In the genomic region with DNA sequence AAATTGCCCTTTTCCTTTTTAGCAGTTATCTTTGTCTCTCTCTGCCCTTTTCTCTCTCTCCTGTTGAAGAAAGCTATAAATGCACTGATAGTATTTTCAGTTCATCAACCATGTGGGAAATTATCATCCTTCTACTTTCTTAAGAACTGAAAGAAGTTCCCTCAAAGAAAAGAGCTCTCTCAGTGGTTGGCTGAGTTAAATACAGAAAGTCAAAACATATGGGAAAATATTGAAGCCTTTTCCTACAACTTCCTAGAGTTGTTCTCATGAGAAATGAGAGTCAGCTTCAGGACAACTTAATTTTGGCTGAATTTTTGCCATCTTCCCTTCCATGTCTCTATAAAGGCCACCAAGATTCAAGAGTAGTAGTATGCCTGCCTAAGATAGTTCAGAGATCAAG, we compare ENCODE assay signal across 18 cellular contexts.
DNase-seq lines count a peak whose midpoint lies in the region; ATAC-seq and TF ChIP-seq lines count a peak whose summit lies in the region.
"Had no signal": no experiment of that assay in that cellular context is flagged by ENCODE, and none has a peak within 500 bp of the region (broad histone marks: within the 10 kb centered on the region; RNA-seq: fewer than 3 reads in every experiment).

No MANE protein-coding gene starts in this region.

- no peaks in the 10 kb centered on the region for H3K79me2 ChIP-seq in ACC112 (ENCODE audit: control insufficient read depth, insufficient read depth, low read length, unreplicated experiment)

- peaks cover 25% of the 10 kb centered on the region for H3K4me1 ChIP-seq in ACC112 (ENCODE audit: control insufficient read depth, insufficient read depth, low read length, unreplicated experiment)
- peaks cover 0 to 22% of the 10 kb centered on the region in 2 donors for H3K4me1 ChIP-seq in naive thymus-derived CD4-positive, alpha-beta T cell (ENCODE audit: control insufficient read depth in 2 of 2, insufficient read depth in 2 of 2, low read length in 2 of 2)
- H3K4me1 ChIP-seq: BE2C had no signal

- no peaks in the 10 kb centered on the region for H3K9me3 ChIP-seq in naive thymus-derived CD4-positive, alpha-beta T cell (ENCODE audit: control insufficient read depth in 2 of 3, low read length in 3 of 3)
- H3K9me3 ChIP-seq: BE2C had no signal

- H3K27me3 Mint-ChIP-seq in activated T-helper 17 cell treated with anti-CD3 and anti-CD28 coated beads, Interleukin-2, amount 50 U/mL, for 72 hours = no peaks in the 10 kb centered on the region
- peaks cover 0 to 34% (median 0%) of the 10 kb centered on the region in 5 donors for H3K27me3 Mint-ChIP-seq in naive thymus-derived CD4-positive, alpha-beta T cell
- H3K27me3 Mint-ChIP-seq in glutamatergic neuron (ENCODE audit: unreplicated experiment) = no peaks in the 10 kb centered on the region

- no peak overlapping the region for H3K27ac Mint-ChIP-seq in activated T-helper 17 cell treated with anti-CD3 and anti-CD28 coated beads, Interleukin-2, amount 50 U/mL, for 72 hours
- peak overlapping the region in 5 of 9 donors; percentile 2 to 51 (median 40) for H3K27ac Mint-ChIP-seq in naive thymus-derived CD4-positive, alpha-beta T cell
- no peak overlapping the region for H3K27ac Mint-ChIP-seq in glutamatergic neuron (ENCODE audit: unreplicated experiment)
- H3K27ac Mint-ChIP-seq: CD8-positive, alpha-beta T cell had no signal

- H3K36me3 Mint-ChIP-seq in activated T-helper 17 cell treated with anti-CD3 and anti-CD28 coated beads, Interleukin-2, amount 50 U/mL, for 72 hours (ENCODE audit: low read depth) = no peaks in the 10 kb centered on the region
- peaks cover 0 to 14% (median 0%) of the 10 kb centered on the region in 5 donors for H3K36me3 Mint-ChIP-seq in naive thymus-derived CD4-positive, alpha-beta T cell
- H3K36me3 Mint-ChIP-seq in glutamatergic neuron (ENCODE audit: unreplicated experiment) = no peaks in the 10 kb centered on the region
- H3K36me3 Mint-ChIP-seq: CD8-positive, alpha-beta T cell had no signal

- H3K9me3 Mint-ChIP-seq in activated T-helper 17 cell treated with anti-CD3 and anti-CD28 coated beads, Interleukin-2, amount 50 U/mL, for 72 hours = peaks cover 3% of the 10 kb centered on the region
- peaks cover 0 to 8% (median 0%) of the 10 kb centered on the region in 11 donors for H3K9me3 Mint-ChIP-seq in naive thymus-derived CD4-positive, alpha-beta T cell
- H3K9me3 Mint-ChIP-seq in glutamatergic neuron (ENCODE audit: unreplicated experiment) = no peaks in the 10 kb centered on the region

- H2AFZ ChIP-seq in ACC112 (ENCODE audit: low read length, unreplicated experiment) = peak overlapping the region; percentile 42

- peak overlapping the region; percentile 15 for H3K4me3 Mint-ChIP-seq in activated T-helper 17 cell treated with anti-CD3 and anti-CD28 coated beads, Interleukin-2, amount 50 U/mL, for 72 hours
- no peak overlapping the region for H3K4me3 Mint-ChIP-seq in naive thymus-derived CD4-positive, alpha-beta T cell
- H3K4me3 Mint-ChIP-seq in glutamatergic neuron (ENCODE audit: unreplicated experiment) = no peak overlapping the region
- H3K4me3 Mint-ChIP-seq: CD8-positive, alpha-beta T cell had no signal

- CTCF ChIA-PET in naive thymus-derived CD4-positive, alpha-beta T cell (lab: Charles Lee) = interaction anchor here (0.6 kb wide), 1 partner anchor 65 kb away, joined by 3 read pairs; no protein-coding TSS in a partner anchor

- TF ChIP-seq CTCF in GM12865 (IDR thresholded peaks at IDR 0.05; ENCODE audit: insufficient read depth, low read depth, low read length, missing control alignments) = no peak
- TF ChIP-seq CTCF in glutamatergic neuron (IDR thresholded peaks at IDR 0.05; ENCODE audit: partially characterized antibody, unreplicated experiment) = no peak

- no peak overlapping the region for H3K27ac ChIP-seq in ACC112 (ENCODE audit: low read depth, low read length)
- no peak overlapping the region for H3K27ac ChIP-seq in naive thymus-derived CD4-positive, alpha-beta T cell (ENCODE audit: low read depth, low read length)

- peaks cover 25% of the 10 kb centered on the region for H3K4me1 Mint-ChIP-seq in activated T-helper 17 cell treated with anti-CD3 and anti-CD28 coated beads, Interleukin-2, amount 50 U/mL, for 72 hours
- H3K4me1 Mint-ChIP-seq in naive thymus-derived CD4-positive, alpha-beta T cell = peaks cover 7 to 43% (median 31%) of the 10 kb centered on the region in 7 donors
- H3K4me1 Mint-ChIP-seq in glutamatergic neuron (ENCODE audit: low read depth, unreplicated experiment) = no peaks in the 10 kb centered on the region

- H3K4me3 ChIP-seq in ACC112 (ENCODE audit: low read depth, low read length) (no peak overlapping the region), GM12865 (ENCODE audit: low read depth, low read length) (no peak overlapping the region)
- no peak overlapping the region for H3K4me3 ChIP-seq in naive thymus-derived CD4-positive, alpha-beta T cell (ENCODE audit: low read length)

- no peaks in the 10 kb centered on the region for H3K36me3 ChIP-seq in ACC112 (ENCODE audit: insufficient read depth, low read length)
- H3K36me3 ChIP-seq in naive thymus-derived CD4-positive, alpha-beta T cell (ENCODE audit: control insufficient read depth in 2 of 3, insufficient read depth in 3 of 3, low read length in 3 of 3) = no peaks in the 10 kb centered on the region
- H3K36me3 ChIP-seq: BE2C had no signal

- DNase-seq in GM12865 (ENCODE audit: low read depth) (peak; percentile 33), SKM-1 (lab: John Stamatoyannopoulos, UW; ENCODE audit: unreplicated experiment) (no peak), glutamatergic neuron (no peak), NCI-H446 (lab: John Stamatoyannopoulos, UW) (no peak)
- no peak for DNase-seq in naive thymus-derived CD4-positive, alpha-beta T cell
- DNase-seq: BE2C; CD8-positive, alpha-beta T cell; DND-41; GDM1; H7; KG1; NCI-H1092; NCI-H1694 treated with DMSO at 0.1 percent for 48 hours; NCI-H2171 treated with DMSO at 0.1 percent for 48 hours; NCI-H510A treated with DMSO at 0.1 percent for 48 hours; SIG-M5 had no signal

- H3K27me3 ChIP-seq in ACC112 (ENCODE audit: insufficient read depth, low read length) = no peaks in the 10 kb centered on the region
- no peaks in the 10 kb centered on the region for H3K27me3 ChIP-seq in naive thymus-derived CD4-positive, alpha-beta T cell (ENCODE audit: control insufficient read depth in 2 of 2, insufficient read depth in 2 of 2, low read length in 2 of 2)
- H3K27me3 ChIP-seq: BE2C had no signal

- intact Hi-C loops in naive thymus-derived CD4-positive, alpha-beta T cell (cut with micrococcal nuclease) = loop anchor here in 1 of 2 donors (1.0 kb wide), 1 partner anchor 8 kb away; no protein-coding TSS in a partner anchor

- ATAC-seq in activated T-helper 17 cell treated with anti-CD3 and anti-CD28 coated beads, Interleukin-2, amount 50 U/mL, for 72 hours (replicated peaks) = no peak
- no peak for ATAC-seq in naive thymus-derived CD4-positive, alpha-beta T cell
- ATAC-seq: CD8-positive, alpha-beta T cell had no signal

- POLR2A ChIA-PET in naive thymus-derived CD4-positive, alpha-beta T cell (lab: Charles Lee) = interaction anchor here (0.7 to 0.9 kb wide), 2 partner anchors 108 to 252 kb away, joined by 3 to 6 read pairs; no protein-coding TSS in a partner anchor

Comparison
In these comparisons a context has a peak if more than half of its experiments do, and no peak if none do; other contexts are left out.
1. H3K27ac Mint-ChIP-seq: peak in naive thymus-derived CD4-positive, alpha-beta T cell (5 of 9); none in activated T-helper 17 cell treated with anti-CD3 and anti-CD28 coated beads, Interleukin-2, amount 50 U/mL, for 72 hours (single experiment) and glutamatergic neuron (single experiment).